ENCODE assay signal across 1 cellular context in the genomic region with DNA sequence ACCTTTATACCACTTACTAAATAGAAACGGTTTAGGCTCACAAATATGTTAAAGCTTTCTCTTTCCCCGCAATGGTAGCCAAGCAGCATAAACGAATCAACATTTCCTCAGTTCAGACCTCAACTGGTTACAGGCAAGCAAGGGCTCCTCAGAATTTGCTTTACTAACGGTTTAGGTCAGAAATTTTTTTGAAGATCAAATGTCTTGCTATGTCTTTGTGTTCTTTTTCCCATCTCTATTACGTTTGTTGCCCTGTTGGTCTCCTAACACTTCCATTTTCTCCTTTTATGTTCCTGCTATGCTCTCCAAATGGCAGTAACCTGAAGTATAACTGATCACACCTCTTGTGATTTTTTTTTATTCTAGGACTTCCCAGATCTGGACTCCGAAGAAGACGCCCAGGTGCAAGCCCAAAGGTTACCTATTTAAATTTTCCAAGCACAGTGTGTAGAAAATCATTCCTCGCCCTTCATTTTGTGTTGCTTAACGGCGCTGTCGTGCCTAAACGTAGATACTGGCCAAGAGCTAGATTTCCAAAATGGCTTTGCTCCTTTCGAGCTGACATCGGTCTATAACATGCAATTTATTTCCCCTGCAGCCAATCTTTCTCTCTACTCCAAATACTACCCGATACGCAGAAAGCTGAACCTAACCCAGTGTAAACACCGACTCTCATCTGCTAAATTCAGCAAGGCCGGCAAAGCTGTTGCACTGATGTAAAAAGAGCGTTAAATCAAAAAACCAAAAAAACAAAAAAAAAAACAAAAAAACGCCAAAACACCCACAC.
TF ChIP-seq lines count a peak whose summit lies in the region.

No MANE protein-coding gene starts in this region.

TF ChIP-seq in A549, 52 proteins besides CTCF, POLR2A, EP300 and RAD21 (continued from another document):
- TF ChIP-seq, protein P1, sequence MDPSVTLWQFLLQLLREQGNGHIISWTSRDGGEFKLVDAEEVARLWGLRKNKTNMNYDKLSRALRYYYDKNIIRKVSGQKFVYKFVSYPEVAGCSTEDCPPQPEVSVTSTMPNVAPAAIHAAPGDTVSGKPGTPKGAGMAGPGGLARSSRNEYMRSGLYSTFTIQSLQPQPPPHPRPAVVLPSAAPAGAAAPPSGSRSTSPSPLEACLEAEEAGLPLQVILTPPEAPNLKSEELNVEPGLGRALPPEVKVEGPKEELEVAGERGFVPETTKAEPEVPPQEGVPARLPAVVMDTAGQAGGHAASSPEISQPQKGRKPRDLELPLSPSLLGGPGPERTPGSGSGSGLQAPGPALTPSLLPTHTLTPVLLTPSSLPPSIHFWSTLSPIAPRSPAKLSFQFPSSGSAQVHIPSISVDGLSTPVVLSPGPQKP (IDR thresholded peaks at IDR 0.05; ENCODE audit: low read depth, low read length), result no peak
- TF ChIP-seq, protein P2, sequence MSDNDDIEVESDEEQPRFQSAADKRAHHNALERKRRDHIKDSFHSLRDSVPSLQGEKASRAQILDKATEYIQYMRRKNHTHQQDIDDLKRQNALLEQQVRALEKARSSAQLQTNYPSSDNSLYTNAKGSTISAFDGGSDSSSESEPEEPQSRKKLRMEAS (IDR thresholded peaks at IDR 0.05), result no peak
- TF ChIP-seq CEBPB (IDR thresholded peaks at IDR 0.05) (no peak), EHF (CRISPR knock-in tag; IDR thresholded peaks at IDR 0.05) (no peak), GATA3 (IDR thresholded peaks at IDR 0.05; ENCODE audit: borderline replicate concordance) (no peak), HOXB5 (CRISPR knock-in tag; IDR thresholded peaks at IDR 0.05) (no peak), SREBF2 (IDR thresholded peaks at IDR 0.05) (no peak), SMC3 (IDR thresholded peaks at IDR 0.05) (no peak)
- TF ChIP-seq, protein P3, sequence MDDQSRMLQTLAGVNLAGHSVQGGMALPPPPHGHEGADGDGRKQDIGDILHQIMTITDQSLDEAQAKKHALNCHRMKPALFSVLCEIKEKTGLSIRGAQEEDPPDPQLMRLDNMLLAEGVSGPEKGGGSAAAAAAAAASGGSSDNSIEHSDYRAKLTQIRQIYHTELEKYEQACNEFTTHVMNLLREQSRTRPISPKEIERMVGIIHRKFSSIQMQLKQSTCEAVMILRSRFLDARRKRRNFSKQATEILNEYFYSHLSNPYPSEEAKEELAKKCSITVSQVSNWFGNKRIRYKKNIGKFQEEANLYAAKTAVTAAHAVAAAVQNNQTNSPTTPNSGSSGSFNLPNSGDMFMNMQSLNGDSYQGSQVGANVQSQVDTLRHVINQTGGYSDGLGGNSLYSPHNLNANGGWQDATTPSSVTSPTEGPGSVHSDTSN (IDR thresholded peaks at IDR 0.05), result no peak
- TF ChIP-seq, protein P4, sequence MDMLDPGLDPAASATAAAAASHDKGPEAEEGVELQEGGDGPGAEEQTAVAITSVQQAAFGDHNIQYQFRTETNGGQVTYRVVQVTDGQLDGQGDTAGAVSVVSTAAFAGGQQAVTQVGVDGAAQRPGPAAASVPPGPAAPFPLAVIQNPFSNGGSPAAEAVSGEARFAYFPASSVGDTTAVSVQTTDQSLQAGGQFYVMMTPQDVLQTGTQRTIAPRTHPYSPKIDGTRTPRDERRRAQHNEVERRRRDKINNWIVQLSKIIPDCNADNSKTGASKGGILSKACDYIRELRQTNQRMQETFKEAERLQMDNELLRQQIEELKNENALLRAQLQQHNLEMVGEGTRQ (IDR thresholded peaks at IDR 0.05), result no peak
